In the genomic region with DNA sequence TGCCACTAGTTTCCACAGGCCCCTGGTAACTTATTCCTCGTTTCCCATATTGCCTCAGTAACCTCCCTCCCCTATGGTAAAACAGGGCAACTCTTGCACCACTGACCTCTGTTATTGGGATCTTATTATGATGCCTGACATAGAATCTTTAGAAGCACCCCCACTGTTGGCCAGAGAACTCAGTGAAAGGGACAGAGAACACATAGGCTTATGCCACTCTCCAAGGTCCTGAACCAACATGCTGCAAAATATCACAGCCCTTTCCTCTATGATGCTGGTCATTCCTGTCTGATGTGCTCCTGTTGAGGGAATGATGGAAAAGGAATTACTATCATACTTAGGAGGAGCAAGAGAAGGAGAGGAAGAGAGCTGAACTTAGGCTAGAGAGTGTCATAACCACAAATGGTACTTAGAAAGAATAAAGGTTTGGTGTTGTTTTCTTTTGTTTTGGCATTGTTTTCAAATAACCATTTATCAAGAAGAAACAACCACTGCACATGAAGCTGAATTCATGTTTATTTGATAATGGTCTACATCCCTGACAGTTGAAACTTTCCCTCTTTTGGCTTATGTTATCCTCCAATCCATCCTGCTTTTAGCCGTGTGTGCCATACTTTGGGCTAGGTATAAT, we compare ENCODE assay signal across 13 cellular contexts.
A peak's percentile ranks its signal among the peaks of the same experiment; 100 is the strongest.
DNase-seq lines count a peak whose midpoint lies in the region; ATAC-seq and TF ChIP-seq lines count a peak whose summit lies in the region.
"Had no signal": no experiment of that assay in that cellular context is flagged by ENCODE, and none has a peak within 500 bp of the region (broad histone marks: within the 10 kb centered on the region; RNA-seq: fewer than 3 reads in every experiment).

No MANE protein-coding gene starts in this region.

- no peaks in the 10 kb centered on the region for H3K27me3 Mint-ChIP-seq in activated naive CD4-positive, alpha-beta T cell treated with anti-CD3 and anti-CD28 coated beads for 36 hours (ENCODE audit: low read depth)
- H3K27me3 Mint-ChIP-seq: activated naive CD4-positive, alpha-beta T cell treated with anti-CD3 and anti-CD28 coated beads, Interleukin-2, amount 50 U/mL, for 24 hours had no signal

- H3K4me1 Mint-ChIP-seq in activated naive CD4-positive, alpha-beta T cell treated with anti-CD3 and anti-CD28 coated beads for 36 hours (ENCODE audit: low read depth) = no peaks in the 10 kb centered on the region
- H3K4me1 Mint-ChIP-seq: activated naive CD4-positive, alpha-beta T cell treated with anti-CD3 and anti-CD28 coated beads, Interleukin-2, amount 50 U/mL, for 24 hours had no signal

- H4K20me1 ChIP-seq in fibroblast of lung (ENCODE audit: control insufficient read depth, extremely low read depth, insufficient read depth, low read length) = no peaks in the 10 kb centered on the region

- CTCF ChIA-PET in activated naive CD4-positive, alpha-beta T cell treated with anti-CD3 and anti-CD28 coated beads for 36 hours (lab: Charles Lee) = no interaction called here

- H3K9me3 ChIP-seq in fibroblast of lung (ENCODE audit: control insufficient read depth, insufficient read depth, low read depth, low read length) = no peaks in the 10 kb centered on the region
- H3K9me3 ChIP-seq: prostate gland had no signal

- H3K9ac ChIP-seq in fibroblast of lung (ENCODE audit: insufficient read depth, low read length) = no peak overlapping the region

- no peaks in the 10 kb centered on the region for H3K36me3 ChIP-seq in fibroblast of lung (ENCODE audit: control insufficient read depth, insufficient read depth, low read length)
- H3K36me3 ChIP-seq: prostate gland had no signal

- no peaks in the 10 kb centered on the region for H3K4me1 ChIP-seq in fibroblast of lung (ENCODE audit: control insufficient read depth, extremely low read depth, insufficient read depth, low read length)
- H3K4me1 ChIP-seq: prostate gland had no signal

- no peak overlapping the region for H3K4me3 Mint-ChIP-seq in activated naive CD4-positive, alpha-beta T cell treated with anti-CD3 and anti-CD28 coated beads for 36 hours
- H3K4me3 Mint-ChIP-seq: activated naive CD4-positive, alpha-beta T cell treated with anti-CD3 and anti-CD28 coated beads, Interleukin-2, amount 50 U/mL, for 24 hours; T-helper 2 cell treated with Interferon-gamma antibody and Interleukin-4, amounts not matched to agents 5 μg/mL and 100 μg/mL, for 36 hours had no signal

- intact Hi-C loops in activated naive CD4-positive, alpha-beta T cell treated with anti-CD3 and anti-CD28 coated beads for 36 hours (cut with micrococcal nuclease) = no loop called here
- intact Hi-C loops in posterior vena cava (cut with DNase I) = loop anchor here in 1 of 2 donors (10.0 kb wide), 1 partner anchor 60 kb away; no protein-coding TSS in a partner anchor

- no peak for ATAC-seq in HG03108 (IDR thresholded peaks at IDR 0.05; ENCODE audit: unreplicated experiment)

- no peak overlapping the region for H3K4me2 ChIP-seq in fibroblast of lung (ENCODE audit: extremely low read depth, insufficient read depth, low read length)

- H3K4me3 ChIP-seq in fibroblast of lung (replicated peaks in 1 of 4; ENCODE audit: control extremely low read depth in 1 of 4, insufficient read depth in 1 of 4, low read depth in 3 of 4, low read length in 4 of 4) = no peak overlapping the region
- H3K4me3 ChIP-seq: prostate gland had no signal

- peak; percentile 8 for DNase-seq in activated naive CD4-positive, alpha-beta T cell treated with anti-CD3 and anti-CD28 coated beads for 36 hours
- no peak for DNase-seq in activated naive CD4-positive, alpha-beta T cell (lab: John Stamatoyannopoulos, UW)
- DNase-seq in RKO (ENCODE audit: low spot score) = peak; percentile 57
- DNase-seq in fibroblast of lung (ENCODE audit: low read depth in 2 of 2) = peak; percentile 5 to 26
- DNase-seq in stromal cell of bone marrow (ENCODE audit: low read depth) = peak; percentile 29
- no peak for DNase-seq in NCI-H128 (lab: John Stamatoyannopoulos, UW; ENCODE audit: unreplicated experiment)
- no peak for DNase-seq in posterior vena cava (ENCODE audit: low spot score)
- DNase-seq: hippocampal formation, NCI-H2081 treated with DMSO at 0.1 percent for 48 hours had no signal

- H3K27ac ChIP-seq in fibroblast of lung (ENCODE audit: insufficient read depth, low read length) = no peak overlapping the region
- H3K27ac ChIP-seq: prostate gland had no signal

- H3K27me3 ChIP-seq in fibroblast of lung (ENCODE audit: control insufficient read depth, insufficient read depth, low read length) = no peaks in the 10 kb centered on the region

- no peak overlapping the region for H2AFZ ChIP-seq in fibroblast of lung (ENCODE audit: low read length)

- no peaks in the 10 kb centered on the region for H3K79me2 ChIP-seq in fibroblast of lung (ENCODE audit: control insufficient read depth, insufficient read depth, low read length)

- H3K36me3 Mint-ChIP-seq in activated naive CD4-positive, alpha-beta T cell treated with anti-CD3 and anti-CD28 coated beads for 36 hours (ENCODE audit: low read depth) = no peaks in the 10 kb centered on the region
- H3K36me3 Mint-ChIP-seq: activated naive CD4-positive, alpha-beta T cell treated with anti-CD3 and anti-CD28 coated beads, Interleukin-2, amount 50 U/mL, for 24 hours had no signal

- no peak overlapping the region for H3K27ac Mint-ChIP-seq in activated naive CD4-positive, alpha-beta T cell treated with anti-CD3 and anti-CD28 coated beads for 36 hours
- H3K27ac Mint-ChIP-seq: activated naive CD4-positive, alpha-beta T cell treated with anti-CD3 and anti-CD28 coated beads, Interleukin-2, amount 50 U/mL, for 24 hours; T-helper 2 cell treated with Interferon-gamma antibody and Interleukin-4, amounts not matched to agents 5 μg/mL and 100 μg/mL, for 36 hours had no signal

- no peak for TF ChIP-seq CTCF in fibroblast of lung (conservative IDR thresholded peaks at IDR 0.05 in 1 of 2, IDR thresholded peaks at IDR 0.05 in 1 of 2; ENCODE audit: low read depth in 1 of 2, low read length in 2 of 2)

- peaks cover 6% of the 10 kb centered on the region for H3K9me3 Mint-ChIP-seq in activated naive CD4-positive, alpha-beta T cell treated with anti-CD3 and anti-CD28 coated beads for 36 hours
- H3K9me3 Mint-ChIP-seq: T-helper 2 cell treated with Interferon-gamma antibody and Interleukin-4, amounts not matched to agents 5 μg/mL and 100 μg/mL, for 36 hours had no signal

Comparison
In these comparisons a context has a peak if more than half of its experiments do, and no peak if none do; other contexts are left out.
1. DNase-seq: peak in activated naive CD4-positive, alpha-beta T cell treated with anti-CD3 and anti-CD28 coated beads for 36 hours (single experiment), RKO (single experiment), fibroblast of lung (2 of 2) and stromal cell of bone marrow (single experiment); none in activated naive CD4-positive, alpha-beta T cell (0 of 4), NCI-H128 (single experiment) and posterior vena cava (single experiment).